8 cellular contexts compared by ENCODE assay signal in the genomic region with DNA sequence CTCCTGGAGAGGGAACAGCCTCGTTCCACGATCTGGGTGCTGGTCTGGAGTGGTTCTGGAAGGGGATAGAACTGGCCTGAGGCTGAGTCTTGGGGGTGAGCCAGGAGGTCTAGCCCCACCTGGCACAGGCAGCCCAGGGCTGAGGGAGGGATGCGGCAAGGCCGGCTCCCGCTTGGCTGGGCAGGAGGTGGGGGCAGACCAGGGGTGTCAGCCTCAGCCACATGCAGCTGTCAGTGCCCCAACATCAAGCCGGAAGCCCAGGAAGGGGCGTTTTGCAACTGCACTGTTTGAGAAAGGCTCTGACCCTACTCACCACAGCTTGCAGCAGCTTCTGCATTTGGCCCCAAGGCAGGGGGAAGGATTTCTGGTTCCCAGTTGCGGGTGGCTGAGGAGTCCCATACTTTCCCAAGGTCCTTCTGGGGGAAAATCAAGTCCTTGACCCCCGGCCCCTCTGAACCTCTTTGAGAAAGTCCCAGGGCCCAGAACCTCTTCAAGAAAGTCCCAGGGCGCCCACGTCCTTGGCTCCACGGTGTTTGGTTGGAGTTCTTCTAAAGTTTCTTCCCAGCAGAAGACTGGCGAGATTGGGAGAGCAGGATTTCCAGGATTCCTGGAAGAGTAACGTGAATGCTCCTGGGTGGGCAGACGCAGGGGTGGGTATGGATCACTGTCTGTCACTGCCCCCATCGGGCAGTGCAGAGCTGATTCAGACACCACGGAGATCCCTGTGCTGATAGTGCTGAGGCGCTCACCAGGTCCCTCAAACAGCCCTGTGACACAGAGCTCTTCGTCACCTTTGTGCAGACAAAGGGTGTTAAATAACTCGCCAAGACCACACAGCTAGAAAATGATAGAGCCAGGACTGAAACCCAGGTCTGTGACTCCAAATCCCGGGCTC. TPM values are rescaled to one million over a fixed set of nuclear protein-coding genes. Genes with fewer than 3 reads are reported as not detected.
DNase-seq lines count a peak whose midpoint lies in the region; ATAC-seq and TF ChIP-seq lines count a peak whose summit lies in the region.

No MANE protein-coding gene starts in this region.

- peak overlapping the region; percentile 89 to 95 (median 93) for H3K4me3 Mint-ChIP-seq in CD4-positive, alpha-beta memory T cell
- peak overlapping the region; percentile 97 for H3K4me3 Mint-ChIP-seq in activated CD4-positive, alpha-beta memory T cell treated with anti-CD3 and anti-CD28 coated beads, Interleukin-2, amount 10 ng/mL, durations not matched to agents 7 days and 5 days

- peaks cover 32% of the 10 kb centered on the region for H4K20me1 ChIP-seq in osteoblast (ENCODE audit: insufficient read depth, low read length)

- peaks cover 4 to 37% of the 10 kb centered on the region in 2 donors for H3K36me3 Mint-ChIP-seq in CD4-positive, alpha-beta memory T cell
- peaks cover 52% of the 10 kb centered on the region for H3K36me3 Mint-ChIP-seq in activated CD4-positive, alpha-beta memory T cell treated with anti-CD3 and anti-CD28 coated beads, Interleukin-2, amount 10 ng/mL, durations not matched to agents 7 days and 5 days (ENCODE audit: low read depth)

- H3K4me3 ChIP-seq in CD4-positive, alpha-beta memory T cell (ENCODE audit: low read length in 2 of 2): peak overlapping the region; percentile 76 to 94
- H3K4me3 ChIP-seq in esophagus muscularis mucosa: peak overlapping the region; percentile 78 to 99 (median 96)
- H3K4me3 ChIP-seq in osteoblast (ENCODE audit: insufficient read depth, low read length): peak overlapping the region; percentile 90

- no peaks in the 10 kb centered on the region for H3K27me3 Mint-ChIP-seq in CD4-positive, alpha-beta memory T cell
- peaks cover 22% of the 10 kb centered on the region for H3K27me3 Mint-ChIP-seq in activated CD4-positive, alpha-beta memory T cell treated with anti-CD3 and anti-CD28 coated beads, Interleukin-2, amount 10 ng/mL, durations not matched to agents 7 days and 5 days

- DNase-seq in CD4-positive, alpha-beta memory T cell: peak in 4 of 5 donors; percentile 35 to 84 (median 42)
- DNase-seq in KG1 (lab: John Stamatoyannopoulos, UW): peak; percentile 68
- DNase-seq in activated CD4-positive, alpha-beta memory T cell treated with anti-CD3 and anti-CD28 coated beads, Interleukin-2, amount 10 ng/mL, durations not matched to agents 7 days and 5 days: peak; percentile 72
- DNase-seq in esophagus muscularis mucosa (ENCODE audit: extremely low spot score): no peak
- DNase-seq in osteoblast (ENCODE audit: insufficient read length, low spot score, missing footprints): no peak
- DNase-seq in AG20443 (ENCODE audit: low spot score): no peak

- no peak overlapping the region for H2AFZ ChIP-seq in osteoblast (ENCODE audit: low read length)

- H3K9me3 ChIP-seq in CD4-positive, alpha-beta memory T cell (ENCODE audit: control insufficient read depth in 1 of 2, low read length in 2 of 2): no peaks in the 10 kb centered on the region
- H3K9me3 ChIP-seq in esophagus muscularis mucosa: no peaks in the 10 kb centered on the region
- H3K9me3 ChIP-seq in osteoblast (ENCODE audit: low read depth, low read length): no peaks in the 10 kb centered on the region

- no peaks in the 10 kb centered on the region for H3K9me3 Mint-ChIP-seq in CD4-positive, alpha-beta memory T cell
- no peaks in the 10 kb centered on the region for H3K9me3 Mint-ChIP-seq in activated CD4-positive, alpha-beta memory T cell treated with anti-CD3 and anti-CD28 coated beads, Interleukin-2, amount 10 ng/mL, durations not matched to agents 7 days and 5 days

- H3K27ac ChIP-seq in CD4-positive, alpha-beta memory T cell (ENCODE audit: low read depth, low read length): peak overlapping the region; percentile 92
- peak overlapping the region; percentile 80 to 87 (median 84) for H3K27ac ChIP-seq in esophagus muscularis mucosa (replicated peaks in 1 of 4)
- H3K27ac ChIP-seq in osteoblast (ENCODE audit: low read depth, low read length): peak overlapping the region; percentile 39

- peak; percentile 48 for ATAC-seq in GM21367 (IDR thresholded peaks at IDR 0.05; ENCODE audit: unreplicated experiment)
- no peak for ATAC-seq in HG02623 (IDR thresholded peaks at IDR 0.05; ENCODE audit: unreplicated experiment)

- TF ChIP-seq EP300 in esophagus muscularis mucosa (IDR thresholded peaks at IDR 0.05): no peak

- H3K27ac Mint-ChIP-seq in CD4-positive, alpha-beta memory T cell: peak overlapping the region; percentile 92 to 97 (median 96)
- peak overlapping the region; percentile 89 for H3K27ac Mint-ChIP-seq in activated CD4-positive, alpha-beta memory T cell treated with anti-CD3 and anti-CD28 coated beads, Interleukin-2, amount 10 ng/mL, durations not matched to agents 7 days and 5 days

- H3K4me1 Mint-ChIP-seq in CD4-positive, alpha-beta memory T cell: peaks cover 41 to 86% (median 58%) of the 10 kb centered on the region in 4 donors
- H3K4me1 Mint-ChIP-seq in activated CD4-positive, alpha-beta memory T cell treated with anti-CD3 and anti-CD28 coated beads, Interleukin-2, amount 10 ng/mL, durations not matched to agents 7 days and 5 days: peaks cover 69% of the 10 kb centered on the region

- H3K36me3 ChIP-seq in CD4-positive, alpha-beta memory T cell (ENCODE audit: insufficient read depth, low read length): peaks cover 6% of the 10 kb centered on the region
- H3K36me3 ChIP-seq in esophagus muscularis mucosa (peaks cover 0 to 10% (median 0%) of the 10 kb centered on the region in 4 donors), osteoblast (ENCODE audit: insufficient read depth, low read length) (peaks cover 14% of the 10 kb centered on the region)

- H3K79me2 ChIP-seq in osteoblast (ENCODE audit: insufficient read depth, low read length): peaks cover 62% of the 10 kb centered on the region

- intact Hi-C loops in CD4-positive, alpha-beta memory T cell (cut with micrococcal nuclease): loop anchor here (2.0 kb wide), 1 partner anchor 113 kb away; a partner anchor contains a TSS
- intact Hi-C loops in esophagus muscularis mucosa (cut with DNase I): no loop called here

- peak overlapping the region; percentile 98 for H3K4me2 ChIP-seq in osteoblast (ENCODE audit: insufficient read depth, low read length)

- no peak for TF ChIP-seq CTCF in esophagus muscularis mucosa (IDR thresholded peaks at IDR 0.05)
- no peak for TF ChIP-seq CTCF in osteoblast (IDR thresholded peaks at IDR 0.05; ENCODE audit: extremely low read depth, low read depth, low read length)

- WGBS in esophagus muscularis mucosa: 61% methylated on average over 14 of the region's 21 CpGs

- POLR2A ChIA-PET in CD4-positive, alpha-beta memory T cell (lab: Charles Lee; ENCODE audit: partially characterized antibody): interaction anchor here (1.6 to 2.5 kb wide), 3 partner anchors 20 to 89 kb away, joined by 5 to 9 read pairs (median 6); no protein-coding TSS in a partner anchor
- POLR2A ChIA-PET in activated CD4-positive, alpha-beta memory T cell treated with anti-CD3 and anti-CD28 coated beads, Interleukin-2, amount 10 ng/mL, durations not matched to agents 7 days and 5 days (lab: Charles Lee): interaction anchor here (1.0 to 3.6 kb wide), 6 partner anchors 12 to 88 kb away, joined by 3 to 14 read pairs (median 8); no protein-coding TSS in a partner anchor

- no peaks in the 10 kb centered on the region for H3K27me3 ChIP-seq in CD4-positive, alpha-beta memory T cell (ENCODE audit: insufficient read depth, low read length)
- no peaks in the 10 kb centered on the region for H3K27me3 ChIP-seq in esophagus muscularis mucosa
- H3K27me3 ChIP-seq in osteoblast (ENCODE audit: insufficient read depth, low read length): no peaks in the 10 kb centered on the region

- CTCF ChIA-PET in CD4-positive, alpha-beta memory T cell (lab: Charles Lee; ENCODE audit: partially characterized antibody): interaction anchor here (1.0 to 2.2 kb wide), 3 partner anchors 8 to 88 kb away, joined by 4 to 8 read pairs (median 7); no protein-coding TSS in a partner anchor
- CTCF ChIA-PET in activated CD4-positive, alpha-beta memory T cell treated with anti-CD3 and anti-CD28 coated beads, Interleukin-2, amount 10 ng/mL, durations not matched to agents 7 days and 5 days (lab: Charles Lee): interaction anchor here (0.7 to 2.3 kb wide), 7 partner anchors 19 to 91 kb away, joined by 3 to 12 read pairs (median 5); no protein-coding TSS in a partner anchor

- TF ChIP-seq POLR2A in esophagus muscularis mucosa (IDR thresholded peaks at IDR 0.05; ENCODE audit: low read depth): no peak

- H3K4me1 ChIP-seq in CD4-positive, alpha-beta memory T cell (ENCODE audit: insufficient read depth, low read length): peaks cover 65% of the 10 kb centered on the region
- H3K4me1 ChIP-seq in esophagus muscularis mucosa (peaks cover 68 to 87% (median 78%) of the 10 kb centered on the region in 4 donors), osteoblast (ENCODE audit: insufficient read depth, low read length) (peaks cover 48% of the 10 kb centered on the region)

RNA-seq across cellular contexts. Expression of a gene that starts 2.2 kb away (rescaled TPM):
- total RNA-seq in CD4-positive, alpha-beta memory T cell: 10 to 100 TPM; 46.4 to 50.3 TPM
- 10 to 100 TPM; 58.4 to 66.7 TPM for polyA plus RNA-seq in CD4-positive, alpha-beta memory T cell
- 10 to 100 TPM; 97.7 to 99.7 TPM for total RNA-seq in activated CD4-positive, alpha-beta memory T cell treated with anti-CD3 and anti-CD28 coated beads, Interleukin-2, amount 10 ng/mL, durations not matched to agents 7 days and 5 days
- total RNA-seq in esophagus muscularis mucosa: 10 to 100 TPM; 30.3 to 57.4 (median 55.2) TPM
- 35.8 and 36.8 TPM in 2 replicates for total RNA-seq in osteoblast

RNA-seq across cellular contexts. Expression of a gene that starts 26.4 kb away (rescaled TPM):
- under 1 TPM in 1 of 2 experiments, not detected in 1; 0.17 TPM for total RNA-seq in CD4-positive, alpha-beta memory T cell
- not detected for polyA plus RNA-seq in CD4-positive, alpha-beta memory T cell
- under 1 TPM; 0.45 to 0.73 TPM for total RNA-seq in activated CD4-positive, alpha-beta memory T cell treated with anti-CD3 and anti-CD28 coated beads, Interleukin-2, amount 10 ng/mL, durations not matched to agents 7 days and 5 days
- total RNA-seq in esophagus muscularis mucosa (under 1 TPM in 1 of 4 donors, not detected in 3; 0.66 TPM), osteoblast (not detected in 2 replicates)

RNA-seq across cellular contexts. Expression of a gene that starts 44.7 kb away (rescaled TPM):
- not detected for total RNA-seq in CD4-positive, alpha-beta memory T cell
- not detected for polyA plus RNA-seq in CD4-positive, alpha-beta memory T cell
- not detected for total RNA-seq in activated CD4-positive, alpha-beta memory T cell treated with anti-CD3 and anti-CD28 coated beads, Interleukin-2, amount 10 ng/mL, durations not matched to agents 7 days and 5 days
- total RNA-seq in esophagus muscularis mucosa (not detected), osteoblast (not detected in 2 replicates)

Comparison
In these comparisons a context has a peak if more than half of its experiments do, and no peak if none do; other contexts are left out.
1. DNase-seq: peak in CD4-positive, alpha-beta memory T cell (4 of 5), KG1 (single experiment) and activated CD4-positive, alpha-beta memory T cell treated with anti-CD3 and anti-CD28 coated beads, Interleukin-2, amount 10 ng/mL, durations not matched to agents 7 days and 5 days (single experiment); none in esophagus muscularis mucosa (single experiment), osteoblast (single experiment) and AG20443 (single experiment).
2. H3K27ac ChIP-seq: peak in every context shown above with its lines; median percentile 92 in CD4-positive, alpha-beta memory T cell; 84 in esophagus muscularis mucosa; 39 in osteoblast.
3. Peak in every context shown above with its lines, with median percentiles within 50 percentile points of each other: H3K4me3 ChIP-seq.